Comparison of ENCODE assay signal across 1 cellular context in genomic region chr2:112947374-112947773, GRCh38.
TF ChIP-seq lines count a peak whose summit lies in the region.

No MANE protein-coding gene starts in this region.

TF ChIP-seq in K562, 482 proteins besides CTCF, POLR2A, EP300 and RAD21:
- peak; percentile 57 for TF ChIP-seq ZFP36 (IDR thresholded peaks at IDR 0.05; ENCODE audit: low read depth, low read length, partially characterized antibody)
- no peak for TF ChIP-seq CBX3 (IDR thresholded peaks at IDR 0.05; ENCODE audit: borderline replicate concordance in 1 of 2, low read length in 2 of 2)
- TF ChIP-seq NR2C1 (IDR thresholded peaks at IDR 0.05) = peak; percentile 30; the same call in 1 of the 2 replicates
- TF ChIP-seq NR2C1 (tag; IDR thresholded peaks at IDR 0.05) = no peak
